In the genomic region with DNA sequence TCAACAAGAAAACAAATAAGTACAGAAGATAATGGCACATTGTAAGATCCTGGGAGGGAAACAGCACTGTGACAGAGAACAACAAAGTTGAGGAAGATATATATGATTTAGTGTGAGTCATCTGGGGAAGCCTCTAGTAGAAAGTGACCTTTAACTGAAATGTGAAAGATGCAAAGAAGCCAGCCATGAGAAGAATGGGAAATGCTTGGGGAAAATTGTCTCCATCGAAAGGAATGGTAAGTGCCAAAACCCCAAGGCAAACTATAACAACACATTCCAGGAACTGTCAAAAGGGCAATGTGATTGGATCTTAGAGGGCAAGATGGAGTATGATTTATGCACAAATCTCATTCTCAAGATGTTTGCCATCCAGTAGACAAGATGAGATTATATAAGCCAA, we compare ENCODE assay signal across 28 cellular contexts.
"Had no signal": no experiment of that assay in that cellular context is flagged by ENCODE, and none has a peak within 500 bp of the region (broad histone marks: within the 10 kb centered on the region; RNA-seq: fewer than 3 reads in every experiment).

No MANE protein-coding gene starts in this region.

- H3K9me3 ChIP-seq: ovary, right lobe of liver, thyroid gland, uterus had no signal

- H3K4me1 Mint-ChIP-seq: natural killer cell; nephron; neural progenitor cell; stimulated activated effector memory CD8-positive, alpha-beta T cell treated with anti-CD3 and anti-CD28 coated beads, Interleukin-12 subunit alpha, Interleukin-12 subunit beta, amount 100 ng/mL, for 72 hours; stimulated activated naive B cell treated with anti-CD40 and anti-IgM and Interleukin-4, amounts not matched to agents 10 μg/mL and 1 μg/mL and 100 μg/mL, for 72 hours had no signal

- H3K4me3 ChIP-seq: neural progenitor cell, ovary, psoas muscle, right lobe of liver, sigmoid colon, stomach, thoracic aorta, thyroid gland, tibial nerve, upper lobe of right lung, uterus had no signal

- H3K27ac Mint-ChIP-seq: natural killer cell; nephron; neural progenitor cell; progenitor cell of endocrine pancreas; stimulated activated effector memory CD8-positive, alpha-beta T cell treated with anti-CD3 and anti-CD28 coated beads, Interleukin-12 subunit alpha, Interleukin-12 subunit beta, amount 100 ng/mL, for 72 hours; stimulated activated naive B cell treated with anti-CD40 and anti-IgM and Interleukin-4, amounts not matched to agents 10 μg/mL and 1 μg/mL and 100 μg/mL, for 72 hours; stimulated activated naive CD8-positive, alpha-beta T cell treated with anti-CD3 and anti-CD28 coated beads, Interleukin-15, Interleukin-2, amounts not matched to agents 100 ng/mL and 50 ng/mL, for 24 hours; type B pancreatic cell had no signal

- H3K4me2 ChIP-seq: neural progenitor cell had no signal

- H3K4me1 ChIP-seq: neural progenitor cell, parathyroid adenoma, psoas muscle, right lobe of liver, sigmoid colon, stomach, thyroid gland, tibial nerve, upper lobe of right lung, uterus had no signal

- H3K9ac ChIP-seq: neural progenitor cell, parathyroid adenoma had no signal

- H3K27ac ChIP-seq: neural progenitor cell, ovary, parathyroid adenoma, psoas muscle, right lobe of liver, sigmoid colon, stomach, thoracic aorta, thyroid gland, tibial nerve, upper lobe of right lung, uterus had no signal

- H3K36me3 ChIP-seq: neural progenitor cell, ovary, right lobe of liver, sigmoid colon, stomach, thoracic aorta, thyroid gland, tibial nerve, upper lobe of right lung, uterus had no signal

- H3K4me3 Mint-ChIP-seq: natural killer cell; nephron; neural progenitor cell; stimulated activated effector memory CD8-positive, alpha-beta T cell treated with anti-CD3 and anti-CD28 coated beads, Interleukin-12 subunit alpha, Interleukin-12 subunit beta, amount 100 ng/mL, for 72 hours; stimulated activated naive B cell treated with anti-CD40 and anti-IgM and Interleukin-4, amounts not matched to agents 10 μg/mL and 1 μg/mL and 100 μg/mL, for 72 hours; stimulated activated naive CD8-positive, alpha-beta T cell treated with anti-CD3 and anti-CD28 coated beads, Interleukin-15, Interleukin-2, amounts not matched to agents 100 ng/mL and 50 ng/mL, for 24 hours; type B pancreatic cell had no signal

- H3K36me3 Mint-ChIP-seq: natural killer cell; neural progenitor cell; stimulated activated effector memory CD8-positive, alpha-beta T cell treated with anti-CD3 and anti-CD28 coated beads, Interleukin-12 subunit alpha, Interleukin-12 subunit beta, amount 100 ng/mL, for 72 hours; stimulated activated naive B cell treated with anti-CD40 and anti-IgM and Interleukin-4, amounts not matched to agents 10 μg/mL and 1 μg/mL and 100 μg/mL, for 72 hours; type B pancreatic cell had no signal

- H2AFZ ChIP-seq: neural progenitor cell, parathyroid adenoma had no signal

- DNase-seq: natural killer cell; occipital lobe; ovary; posterior cingulate gyrus; psoas muscle; right cardiac atrium; right lobe of liver; sigmoid colon; small intestine; stimulated activated CD4-positive, alpha-beta T cell treated with anti-CD3 and anti-CD28 coated beads, Interleukin-15, amount 100 ng/mL, for 24 hours; stimulated activated CD4-positive, alpha-beta T cell treated with anti-CD3 and anti-CD28 coated beads, Interleukin-2, amount 100 ng/mL, for 24 hours; stimulated activated CD4-positive, alpha-beta T cell treated with anti-CD3 and anti-CD28 coated beads, Interleukin-2, amount 100 ng/mL, for 48 hours; stimulated activated CD4-positive, alpha-beta T cell treated with anti-CD3 and anti-CD28 coated beads, Interleukin-4, amount 100 ng/mL, for 24 hours; stimulated activated naive B cell treated with anti-CD40 and anti-IgM and Interleukin-4, amounts not matched to agents 10 μg/mL and 1 μg/mL and 100 μg/mL, for 72 hours; stimulated activated naive CD4-positive, alpha-beta T cell treated with Interleukin-2 at 50 U/mL for 16 hours; stomach; thyroid gland; upper lobe of right lung; uterus had no signal

- H3K27me3 ChIP-seq: neural progenitor cell, ovary, right lobe of liver, sigmoid colon, stomach, thyroid gland, tibial nerve, upper lobe of right lung, uterus had no signal

- H3K27me3 Mint-ChIP-seq: progenitor cell of endocrine pancreas, type B pancreatic cell had no signal

- H3K79me2 ChIP-seq: parathyroid adenoma had no signal
